In genomic region chr3:130107333-130107995, GRCh38 we compare ENCODE assay signal across 15 cellular contexts. TPM values are rescaled to one million over a fixed set of nuclear protein-coding genes. Genes with fewer than 3 reads are reported as not detected.
"Had no signal": no experiment of that assay in that cellular context is flagged by ENCODE, and none has a peak within 500 bp of the region (broad histone marks: within the 10 kb centered on the region; RNA-seq: fewer than 3 reads in every experiment).

No MANE protein-coding gene starts in this region.

RNA-seq across cellular contexts. Expression of gene ALG1L2, which starts 25.8 kb away (rescaled TPM):
- total RNA-seq: hepatocyte, kidney epithelial cell, left ventricle myocardium inferior, lower leg skin, mononuclear cell, osteoblast, prostate gland, temporal lobe, tibial nerve had no signal
- polyA plus RNA-seq: lung; naive thymus-derived CD4-positive, alpha-beta T cell; neural cell; pancreas; right cardiac atrium; spleen had no signal
